Comparison of ENCODE assay signal across 14 cellular contexts in the genomic region with DNA sequence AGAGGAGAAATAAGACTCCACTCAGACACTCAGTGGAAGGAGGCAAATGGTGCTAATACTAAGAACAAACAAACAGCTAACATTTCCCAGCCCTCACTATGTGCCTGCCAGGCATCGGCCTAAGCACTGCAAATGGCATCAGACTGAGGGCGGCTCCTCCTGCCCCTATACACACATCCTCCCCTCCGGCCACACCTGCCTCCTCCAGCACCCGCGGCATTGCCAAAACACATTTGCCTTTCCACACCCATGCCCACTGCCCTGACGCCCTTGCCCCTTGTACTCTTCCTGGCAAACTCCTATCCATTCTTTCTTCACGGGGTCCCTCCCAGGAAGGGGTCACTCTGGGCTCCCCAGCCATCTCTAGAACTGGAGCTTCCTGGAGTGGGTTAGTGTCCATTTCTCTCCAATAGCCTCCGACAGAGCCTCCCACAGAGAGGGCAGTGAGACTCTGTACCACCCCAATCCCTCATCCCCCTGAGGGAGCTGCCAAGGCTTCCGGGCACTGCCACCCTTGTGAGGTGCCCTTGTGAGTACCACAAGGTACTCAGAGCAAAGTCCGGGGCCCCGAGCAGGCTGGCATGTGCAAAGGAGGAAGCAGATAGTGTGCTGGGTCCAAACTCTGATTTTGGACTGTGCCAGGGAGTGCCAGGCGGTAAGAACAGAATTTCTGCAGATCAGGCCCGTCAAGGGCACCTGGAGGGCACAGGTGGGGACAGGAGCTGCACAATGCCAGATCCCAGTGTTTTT. TPM values are rescaled to one million over a fixed set of nuclear protein-coding genes. Genes with fewer than 3 reads are reported as not detected.
A peak's percentile ranks its signal among the peaks of the same experiment; 100 is the strongest.
DNase-seq lines count a peak whose midpoint lies in the region; ATAC-seq and TF ChIP-seq lines count a peak whose summit lies in the region.
"Had no signal": no experiment of that assay in that cellular context is flagged by ENCODE, and none has a peak within 500 bp of the region (broad histone marks: within the 10 kb centered on the region; RNA-seq: fewer than 3 reads in every experiment).

No MANE protein-coding gene starts in this region.

- H3K27me3 ChIP-seq in PC-3 (ENCODE audit: low read length): no peaks in the 10 kb centered on the region
- H3K27me3 ChIP-seq in smooth muscle cell (ENCODE audit: low read depth): peaks cover 18% of the 10 kb centered on the region
- H3K27me3 ChIP-seq: upper lobe of right lung had no signal

- whole genome bisulfite sequencing in smooth muscle cell (ENCODE audit: low lambda C conversion rate): 95% methylated on average over 13 of the region's 13 CpGs

- H3K9me3 ChIP-seq in PC-3 (ENCODE audit: low read length) (no peaks in the 10 kb centered on the region), smooth muscle cell (replicated peaks; ENCODE audit: low read depth) (no peaks in the 10 kb centered on the region)
- H3K9me3 ChIP-seq: upper lobe of right lung had no signal

- peaks cover 2% of the 10 kb centered on the region for H3K4me1 Mint-ChIP-seq in activated CD4-positive, alpha-beta T cell treated with anti-CD3 and anti-CD28 coated beads, Interleukin-2, amount 10 ng/mL, durations not matched to agents 24 days and 14 days
- H3K4me1 Mint-ChIP-seq in progenitor cell of endocrine pancreas (ENCODE audit: low read depth): peaks cover 5% of the 10 kb centered on the region

- DNase-seq in activated CD4-positive, alpha-beta T cell treated with anti-CD3 and anti-CD28 coated beads, Interleukin-2, amount 10 ng/mL, durations not matched to agents 24 days and 14 days: no peak
- DNase-seq in activated CD4-positive, alpha-beta T cell treated with anti-CD3 and anti-CD28 coated beads, Interleukin-2, amount 50 U/mL, for 1 hour: no peak
- no peak for DNase-seq in PC-3
- no peak for DNase-seq in epithelial cell of proximal tubule (ENCODE audit: low read depth)
- DNase-seq in progenitor cell of endocrine pancreas (ENCODE audit: low spot score, unreplicated experiment): no peak
- DNase-seq in smooth muscle cell (lab: John Stamatoyannopoulos, UW; ENCODE audit: unreplicated experiment): no peak
- DNase-seq: activated CD4-positive, alpha-beta T cell treated with anti-CD3 and anti-CD28 coated beads for 4 hours; dermis blood vessel endothelial cell; foreskin keratinocyte; MV-4-11; upper lobe of right lung had no signal

- no peak overlapping the region for H3K4me3 ChIP-seq in PC-3 (ENCODE audit: low read length)
- peak overlapping the region; percentile 60 for H3K4me3 ChIP-seq in epithelial cell of proximal tubule (ENCODE audit: low read depth, low read length)
- no peak overlapping the region for H3K4me3 ChIP-seq in smooth muscle cell

- ATAC-seq in PC-3 (peak; percentile 20; the same call in 1 of the 2 replicates), HG02970 (IDR thresholded peaks at IDR 0.05; ENCODE audit: low FRiP score, unreplicated experiment) (no peak), HG03039 (IDR thresholded peaks at IDR 0.05; ENCODE audit: unreplicated experiment) (no peak)

- H2AFZ ChIP-seq in PC-3 (ENCODE audit: low read length) (no peak overlapping the region), smooth muscle cell (ENCODE audit: low read depth) (no peak overlapping the region)

- H3K9me2 ChIP-seq in PC-3 (replicated peaks; ENCODE audit: low read length): no peaks in the 10 kb centered on the region

- H3K27me3 Mint-ChIP-seq in activated CD4-positive, alpha-beta T cell treated with anti-CD3 and anti-CD28 coated beads, Interleukin-2, amount 10 ng/mL, durations not matched to agents 24 days and 14 days: peaks cover 10% of the 10 kb centered on the region
- peaks cover 26% of the 10 kb centered on the region for H3K27me3 Mint-ChIP-seq in progenitor cell of endocrine pancreas

- H3F3A ChIP-seq in PC-3 (ENCODE audit: low read length, unreplicated experiment) (no peaks in the 10 kb centered on the region), smooth muscle cell (ENCODE audit: low read depth) (no peaks in the 10 kb centered on the region)

- peak overlapping the region; percentile 25 for H3K4me3 Mint-ChIP-seq in activated CD4-positive, alpha-beta T cell treated with anti-CD3 and anti-CD28 coated beads, Interleukin-2, amount 10 ng/mL, durations not matched to agents 24 days and 14 days
- peak overlapping the region; percentile 42 for H3K4me3 Mint-ChIP-seq in progenitor cell of endocrine pancreas (ENCODE audit: low read depth)

- peak overlapping the region; percentile 12 for H3K27ac Mint-ChIP-seq in activated CD4-positive, alpha-beta T cell treated with anti-CD3 and anti-CD28 coated beads, Interleukin-2, amount 10 ng/mL, durations not matched to agents 24 days and 14 days
- H3K27ac Mint-ChIP-seq in progenitor cell of endocrine pancreas: no peak overlapping the region

- TF ChIP-seq CTCF in PC-3 (conservative IDR thresholded peaks at IDR 0.05; ENCODE audit: low read depth, low read length) (no peak), epithelial cell of proximal tubule (conservative IDR thresholded peaks at IDR 0.05; ENCODE audit: low read depth, low read length) (no peak), progenitor cell of endocrine pancreas (IDR thresholded peaks at IDR 0.05; ENCODE audit: unreplicated experiment) (no peak), smooth muscle cell (IDR thresholded peaks at IDR 0.05; ENCODE audit: borderline replicate concordance, insufficient read depth, poor library complexity, severe bottlenecking) (no peak)

- no peak overlapping the region for H3K27ac ChIP-seq in PC-3 (ENCODE audit: low read length)
- no peak overlapping the region for H3K27ac ChIP-seq in smooth muscle cell (ENCODE audit: low read depth)
- H3K27ac ChIP-seq: foreskin keratinocyte, skin epidermis, upper lobe of right lung had no signal

- no peaks in the 10 kb centered on the region for H3K36me3 ChIP-seq in PC-3 (ENCODE audit: low read depth, low read length)
- no peaks in the 10 kb centered on the region for H3K36me3 ChIP-seq in smooth muscle cell (ENCODE audit: low read depth)
- H3K36me3 ChIP-seq: upper lobe of right lung had no signal

- intact Hi-C loops in activated CD4-positive, alpha-beta T cell treated with anti-CD3 and anti-CD28 coated beads, Interleukin-2, amount 10 ng/mL, durations not matched to agents 24 days and 14 days (cut with micrococcal nuclease): no loop called here
- intact Hi-C loops in PC-3 (cut with micrococcal nuclease): no loop called here

- CTCF ChIA-PET in PC-3 (lab: Charles Lee): no interaction called here

- H3K79me2 ChIP-seq in PC-3 (ENCODE audit: low read length) (no peaks in the 10 kb centered on the region), smooth muscle cell (ENCODE audit: low read depth) (no peaks in the 10 kb centered on the region)

- no peak overlapping the region for H3K4me2 ChIP-seq in PC-3 (ENCODE audit: low read length)
- H3K4me2 ChIP-seq in smooth muscle cell: no peak overlapping the region

- H3K4me1 ChIP-seq in PC-3 (ENCODE audit: insufficient read depth, low read length) (peaks cover 4% of the 10 kb centered on the region; the same call in 1 of the 2 replicates), smooth muscle cell (ENCODE audit: low read depth) (peaks cover 4% of the 10 kb centered on the region)
- H3K4me1 ChIP-seq: foreskin keratinocyte had no signal

- H3K9ac ChIP-seq in PC-3 (ENCODE audit: low read length) (no peak overlapping the region), smooth muscle cell (ENCODE audit: low read depth) (no peak overlapping the region)

- H4K20me1 ChIP-seq in PC-3 (ENCODE audit: low read length) (no peaks in the 10 kb centered on the region), smooth muscle cell (ENCODE audit: low read depth) (no peaks in the 10 kb centered on the region)

- POLR2A ChIA-PET in PC-3 (lab: Charles Lee; ENCODE audit: unreplicated experiment): no interaction called here

- no peaks in the 10 kb centered on the region for H3K9me3 Mint-ChIP-seq in activated CD4-positive, alpha-beta T cell treated with anti-CD3 and anti-CD28 coated beads, Interleukin-2, amount 10 ng/mL, durations not matched to agents 24 days and 14 days
- no peaks in the 10 kb centered on the region for H3K9me3 Mint-ChIP-seq in progenitor cell of endocrine pancreas (ENCODE audit: low read depth)

- peaks cover 2% of the 10 kb centered on the region for H3K36me3 Mint-ChIP-seq in activated CD4-positive, alpha-beta T cell treated with anti-CD3 and anti-CD28 coated beads, Interleukin-2, amount 10 ng/mL, durations not matched to agents 24 days and 14 days (ENCODE audit: low read depth)
- peaks cover 8% of the 10 kb centered on the region for H3K36me3 Mint-ChIP-seq in progenitor cell of endocrine pancreas (ENCODE audit: insufficient read depth)

- no TSS peak for BruUV-seq in PC-3 (replicated peaks; lab: Mats Ljungman, UMichigan)

RNA-seq across cellular contexts. Expression of a gene that starts 1.0 kb away (rescaled TPM):
- 1.8 and 2.5 TPM in 2 replicates for total RNA-seq in activated CD4-positive, alpha-beta T cell treated with anti-CD3 and anti-CD28 coated beads, Interleukin-2, amount 10 ng/mL, durations not matched to agents 24 days and 14 days
- 0.40 and 1.2 TPM in 2 replicates for total RNA-seq in PC-3 (2014; rRNA removed)
- 0.36 and 1.3 TPM in 2 replicates for total RNA-seq in epithelial cell of proximal tubule
- 2.1 and 2.7 TPM in 2 replicates for total RNA-seq in progenitor cell of endocrine pancreas
- total RNA-seq in smooth muscle cell: 0.85 TPM in 1 of 2 replicates, not detected in the other
- 0.62 and 1.1 TPM in 2 replicates for polyA plus RNA-seq in smooth muscle cell

RNA-seq across cellular contexts. Expression of a gene that starts 24.3 kb away (rescaled TPM):
- total RNA-seq in activated CD4-positive, alpha-beta T cell treated with anti-CD3 and anti-CD28 coated beads, Interleukin-2, amount 10 ng/mL, durations not matched to agents 24 days and 14 days: 33.6 and 35.4 TPM in 2 replicates
- total RNA-seq in PC-3 (2014; rRNA removed): 63.3 and 72.3 TPM in 2 replicates
- 92.4 and 102 TPM in 2 replicates for total RNA-seq in epithelial cell of proximal tubule
- total RNA-seq in progenitor cell of endocrine pancreas: 53.7 and 55.8 TPM in 2 replicates
- 67.5 and 79.6 TPM in 2 replicates for total RNA-seq in smooth muscle cell
- 83.0 and 86.4 TPM in 2 replicates for polyA plus RNA-seq in smooth muscle cell

RNA-seq across cellular contexts. Expression of a gene that starts 24.5 kb away (rescaled TPM):
- 9.2 and 10.1 TPM in 2 replicates for total RNA-seq in activated CD4-positive, alpha-beta T cell treated with anti-CD3 and anti-CD28 coated beads, Interleukin-2, amount 10 ng/mL, durations not matched to agents 24 days and 14 days
- total RNA-seq in PC-3 (2014; rRNA removed) (27.7 and 28.9 TPM in 2 replicates), epithelial cell of proximal tubule (21.7 and 23.7 TPM in 2 replicates), progenitor cell of endocrine pancreas (25.7 and 26.7 TPM in 2 replicates), smooth muscle cell (13.4 and 23.9 TPM in 2 replicates)
- 20.4 and 21.9 TPM in 2 replicates for polyA plus RNA-seq in smooth muscle cell

RNA-seq across cellular contexts. Expression of a gene that starts 36.0 kb away (rescaled TPM):
- 132 and 135 TPM in 2 replicates for total RNA-seq in activated CD4-positive, alpha-beta T cell treated with anti-CD3 and anti-CD28 coated beads, Interleukin-2, amount 10 ng/mL, durations not matched to agents 24 days and 14 days
- total RNA-seq in PC-3 (2014; rRNA removed): 114 and 117 TPM in 2 replicates
- 47.2 and 117 TPM in 2 replicates for total RNA-seq in epithelial cell of proximal tubule
- 27.8 and 33.9 TPM in 2 replicates for total RNA-seq in progenitor cell of endocrine pancreas
- total RNA-seq in smooth muscle cell: 14.7 and 16.8 TPM in 2 replicates
- polyA plus RNA-seq in smooth muscle cell: 25.1 and 29.8 TPM in 2 replicates

RNA-seq across cellular contexts. Expression of a gene that starts 36.3 kb away (rescaled TPM):
- total RNA-seq in activated CD4-positive, alpha-beta T cell treated with anti-CD3 and anti-CD28 coated beads, Interleukin-2, amount 10 ng/mL, durations not matched to agents 24 days and 14 days: 67.9 and 71.1 TPM in 2 replicates
- 60.9 and 78.0 TPM in 2 replicates for total RNA-seq in PC-3 (2014; rRNA removed)
- 28.8 and 60.3 TPM in 2 replicates for total RNA-seq in epithelial cell of proximal tubule
- total RNA-seq in progenitor cell of endocrine pancreas: 61.9 and 66.7 TPM in 2 replicates
- 40.9 and 54.4 TPM in 2 replicates for total RNA-seq in smooth muscle cell
- polyA plus RNA-seq in smooth muscle cell: 44.8 and 48.8 TPM in 2 replicates
